In genomic region chr5:134536876-134537275, GRCh38 we compare ENCODE assay signal across 19 cellular contexts. TPM values are rescaled to one million over a fixed set of nuclear protein-coding genes. Genes with fewer than 3 reads are reported as not detected.
A peak's percentile ranks its signal among the peaks of the same experiment; 100 is the strongest.
DNase-seq lines count a peak whose midpoint lies in the region; ATAC-seq and TF ChIP-seq lines count a peak whose summit lies in the region.
"Had no signal": no experiment of that assay in that cellular context is flagged by ENCODE, and none has a peak within 500 bp of the region (broad histone marks: within the 10 kb centered on the region; RNA-seq: fewer than 3 reads in every experiment).

No MANE protein-coding gene starts in this region.

- no peak overlapping the region for H2AFZ ChIP-seq in H9 (ENCODE audit: low read length)
- H2AFZ ChIP-seq: hepatocyte had no signal

- no peak for ATAC-seq in CD4-positive, CD25-positive, alpha-beta regulatory T cell (ENCODE audit: low read depth in 2 of 2)
- peak; percentile 54 for ATAC-seq in activated CD8-positive, alpha-beta T cell treated with anti-CD3 and anti-CD28 coated beads, Interleukin-2, amount 10 ng/mL, durations not matched to agents 7 days and 5 days
- ATAC-seq in naive B cell (ENCODE audit: low read depth in 2 of 2), result no peak
- ATAC-seq in HG03159 (IDR thresholded peaks at IDR 0.05; ENCODE audit: unreplicated experiment), result no peak
- ATAC-seq: right lobe of liver had no signal

- no peaks in the 10 kb centered on the region for H3K27me3 ChIP-seq in CD4-positive, CD25-positive, alpha-beta regulatory T cell (ENCODE audit: control insufficient read depth, insufficient read depth, low read length)
- H3K27me3 ChIP-seq in H9 (ENCODE audit: insufficient read depth, low read length), result no peaks in the 10 kb centered on the region
- H3K27me3 ChIP-seq in spleen (replicated peaks in 1 of 7), result no peaks in the 10 kb centered on the region
- H3K27me3 ChIP-seq: BE2C, hepatocyte, MG63, right lobe of liver had no signal

- H4K20me1 ChIP-seq in H9 (ENCODE audit: control insufficient read depth, insufficient read depth, insufficient read length), result no peaks in the 10 kb centered on the region

- H3K23me2 ChIP-seq in H9 (ENCODE audit: insufficient read length, low read depth, low read length, poor library complexity, severe bottlenecking), result no peaks in the 10 kb centered on the region

- no peak overlapping the region for H2BK20ac ChIP-seq in H9 (ENCODE audit: low read depth, low read length, poor library complexity, severe bottlenecking)

- H3K79me1 ChIP-seq in H9 (ENCODE audit: insufficient read depth, low read depth, low read length, poor library complexity, severe bottlenecking), result no peaks in the 10 kb centered on the region

- H3K4me3 Mint-ChIP-seq in CD4-positive, CD25-positive, alpha-beta regulatory T cell, result peak overlapping the region in 1 of 4 donors; percentile 83
- H3K4me3 Mint-ChIP-seq in H9 (no peak overlapping the region), naive B cell (peak overlapping the region in 1 of 8 donors; percentile 47)
- H3K4me3 Mint-ChIP-seq in activated CD8-positive, alpha-beta T cell treated with anti-CD3 and anti-CD28 coated beads, Interleukin-2, amount 10 ng/mL, durations not matched to agents 7 days and 5 days, result peak overlapping the region; percentile 45
- H3K4me3 Mint-ChIP-seq: mesothelial cell of epicardium had no signal

- DNase-seq in CD4-positive, CD25-positive, alpha-beta regulatory T cell, result peak in 1 of 3 donors; percentile 27
- DNase-seq in H9 (no peak), naive B cell (no peak), spleen (no peak), Ammon's horn (ENCODE audit: low spot score) (no peak)
- DNase-seq in activated CD8-positive, alpha-beta T cell treated with anti-CD3 and anti-CD28 coated beads, Interleukin-2, amount 10 ng/mL, durations not matched to agents 7 days and 5 days, result peak; percentile 62
- DNase-seq: BE2C; caudate nucleus; effector CD8-positive, alpha-beta T cell; MG63; NCI-H1930; NCI-H524 treated with DMSO at 0.1 percent for 48 hours; nucleus accumbens; stimulated activated CD4-positive, alpha-beta T cell treated with anti-CD3 and anti-CD28 coated beads, Interleukin-2, amount 100 ng/mL, for 24 hours had no signal

- H3K18ac ChIP-seq in H9 (ENCODE audit: insufficient read length, low read depth, low read length), result no peak overlapping the region

- H3K4me2 ChIP-seq in H9 (ENCODE audit: insufficient read depth, insufficient read length, low read length), result no peak overlapping the region
- H3K4me2 ChIP-seq: hepatocyte had no signal

- no peak overlapping the region for H3K23ac ChIP-seq in H9 (ENCODE audit: insufficient read length, low read depth, low read length)

- no peaks in the 10 kb centered on the region for H3K9me3 Mint-ChIP-seq in CD4-positive, CD25-positive, alpha-beta regulatory T cell
- H3K9me3 Mint-ChIP-seq in H9, result no peaks in the 10 kb centered on the region
- no peaks in the 10 kb centered on the region for H3K9me3 Mint-ChIP-seq in activated CD8-positive, alpha-beta T cell treated with anti-CD3 and anti-CD28 coated beads, Interleukin-2, amount 10 ng/mL, durations not matched to agents 7 days and 5 days (ENCODE audit: insufficient read depth)
- H3K9me3 Mint-ChIP-seq in naive B cell, result no peaks in the 10 kb centered on the region
- H3K9me3 Mint-ChIP-seq: mesothelial cell of epicardium had no signal

- H2BK12ac ChIP-seq in H9 (ENCODE audit: insufficient read length, low read depth, low read length), result no peak overlapping the region

- H3K4ac ChIP-seq in H9 (ENCODE audit: low read depth, low read length), result no peak overlapping the region

- TF ChIP-seq CTCF in H9 (conservative IDR thresholded peaks at IDR 0.05) (no peak), spleen (IDR thresholded peaks at IDR 0.05 in 8 of 11, conservative IDR thresholded peaks at IDR 0.05 in 3 of 11) (no peak)

- intact Hi-C loops in spleen (cut with DNase I; ENCODE audit: low total_unique reads), result no loop called here

- no peak overlapping the region for H4K5ac ChIP-seq in H9 (ENCODE audit: insufficient read length, low read depth, low read length)

- TF ChIP-seq POLR2A in spleen (IDR thresholded peaks at IDR 0.05), result no peak

- H3K4me1 Mint-ChIP-seq in CD4-positive, CD25-positive, alpha-beta regulatory T cell, result peaks cover 16 to 85% (median 45%) of the 10 kb centered on the region in 4 donors
- H3K4me1 Mint-ChIP-seq in H9 (peaks cover 77 to 82% of the 10 kb centered on the region in 2 experiments), naive B cell (peaks cover 60 to 90% (median 86%) of the 10 kb centered on the region in 3 donors)
- peaks cover 45% of the 10 kb centered on the region for H3K4me1 Mint-ChIP-seq in activated CD8-positive, alpha-beta T cell treated with anti-CD3 and anti-CD28 coated beads, Interleukin-2, amount 10 ng/mL, durations not matched to agents 7 days and 5 days (ENCODE audit: low read depth)
- H3K4me1 Mint-ChIP-seq: mesothelial cell of epicardium had no signal

- H3K27me3 Mint-ChIP-seq in CD4-positive, CD25-positive, alpha-beta regulatory T cell, result no peaks in the 10 kb centered on the region
- H3K27me3 Mint-ChIP-seq in H9 (ENCODE audit: low read depth) (no peaks in the 10 kb centered on the region), naive B cell (no peaks in the 10 kb centered on the region)
- H3K27me3 Mint-ChIP-seq in activated CD8-positive, alpha-beta T cell treated with anti-CD3 and anti-CD28 coated beads, Interleukin-2, amount 10 ng/mL, durations not matched to agents 7 days and 5 days (ENCODE audit: low read depth), result no peaks in the 10 kb centered on the region

- no peak overlapping the region for H2BK5ac ChIP-seq in H9 (ENCODE audit: insufficient read length, low read length)

- H3K4me1 ChIP-seq in CD4-positive, CD25-positive, alpha-beta regulatory T cell (ENCODE audit: control insufficient read depth, insufficient read depth, low read length, poor library complexity, severe bottlenecking), result peaks cover 67% of the 10 kb centered on the region
- H3K4me1 ChIP-seq in H9 (ENCODE audit: insufficient read depth, low read length) (peaks cover 7% of the 10 kb centered on the region), spleen (peaks cover 41 to 95% (median 79%) of the 10 kb centered on the region in 6 donors)
- H3K4me1 ChIP-seq: BE2C had no signal

- H3K56ac ChIP-seq in H9 (ENCODE audit: insufficient read length, low read depth, low read length), result no peak overlapping the region

- no peak overlapping the region for H2AK5ac ChIP-seq in H9 (ENCODE audit: insufficient read length, low read length)

- H2BK15ac ChIP-seq in H9 (ENCODE audit: low read depth, low read length), result no peak overlapping the region

- peaks cover 38% of the 10 kb centered on the region for H3K36me3 Mint-ChIP-seq in CD4-positive, CD25-positive, alpha-beta regulatory T cell
- H3K36me3 Mint-ChIP-seq in H9 (ENCODE audit: insufficient read depth in 1 of 3, low read depth in 3 of 3) (peaks cover 16 to 55% (median 36%) of the 10 kb centered on the region in 3 experiments), naive B cell (peaks cover 9 to 10% of the 10 kb centered on the region in 2 donors)
- H3K36me3 Mint-ChIP-seq in activated CD8-positive, alpha-beta T cell treated with anti-CD3 and anti-CD28 coated beads, Interleukin-2, amount 10 ng/mL, durations not matched to agents 7 days and 5 days (ENCODE audit: low read depth), result peaks cover 39% of the 10 kb centered on the region

- no peak overlapping the region for H4K91ac ChIP-seq in H9 (ENCODE audit: insufficient read length, low read depth, low read length)

- H3K36me3 ChIP-seq in CD4-positive, CD25-positive, alpha-beta regulatory T cell (ENCODE audit: control insufficient read depth, insufficient read depth, low read length), result peaks cover 69% of the 10 kb centered on the region
- H3K36me3 ChIP-seq in spleen, result peaks cover 7 to 84% (median 49%) of the 10 kb centered on the region in 6 donors
- H3K36me3 ChIP-seq: BE2C had no signal

- no peak overlapping the region for H3K9ac ChIP-seq in H9 (ENCODE audit: extremely low read depth, insufficient read length, low read length)

- H4K8ac ChIP-seq in H9 (replicated peaks; ENCODE audit: insufficient read length, low read depth, low read length), result no peak overlapping the region

- no CpG with 5 or more reads among the region's 1 CpG for WGBS in H9 (ENCODE audit: extremely low coverage, insufficient read length, low lambda C conversion rate)
- WGBS in spleen, 5 donors, result 20 to 39% (median 23%) methylated on average over 1 of the region's 1 CpG

- CTCF ChIA-PET in activated CD8-positive, alpha-beta T cell treated with anti-CD3 and anti-CD28 coated beads, Interleukin-2, amount 10 ng/mL, durations not matched to agents 7 days and 5 days (lab: Charles Lee), result interaction anchor here (1.0 to 2.1 kb wide), 5 partner anchors 9 to 171 kb away, joined by 4 to 7 read pairs (median 5); partner anchors contain the start of gene CDKN2AIPNL

- H3K27ac ChIP-seq in CD4-positive, CD25-positive, alpha-beta regulatory T cell (ENCODE audit: insufficient read depth, low read length, poor library complexity, severe bottlenecking), result no peak overlapping the region
- no peak overlapping the region for H3K27ac ChIP-seq in H9 (ENCODE audit: insufficient read length, low read depth, low read length)
- H3K27ac ChIP-seq in spleen, result peak overlapping the region in 4 of 8 donors; percentile 1 to 68 (median 26)
- H3K27ac ChIP-seq: hepatocyte, right lobe of liver, SK-N-MC had no signal

- H3K9me3 ChIP-seq in CD4-positive, CD25-positive, alpha-beta regulatory T cell (ENCODE audit: control insufficient read depth in 2 of 2, low read length in 2 of 2), result no peaks in the 10 kb centered on the region
- no peaks in the 10 kb centered on the region for H3K9me3 ChIP-seq in H9 (ENCODE audit: control insufficient read depth, low read depth, low read length)
- no peaks in the 10 kb centered on the region for H3K9me3 ChIP-seq in spleen
- H3K9me3 ChIP-seq: BE2C, MG63, right lobe of liver had no signal

- peaks cover 25% of the 10 kb centered on the region; the same call in 1 of the 2 replicates for H3K79me2 ChIP-seq in H9 (ENCODE audit: insufficient read depth, low read length)

- H3T11ph ChIP-seq in H9 (ENCODE audit: low read length), result no peak overlapping the region

- peak overlapping the region; percentile 46 to 79 (median 63) for H3K27ac Mint-ChIP-seq in CD4-positive, CD25-positive, alpha-beta regulatory T cell
- H3K27ac Mint-ChIP-seq in H9, result peak overlapping the region in 2 of 3 experiments; percentile 50 to 68; a peak in 4 of 7 replicates
- peak overlapping the region; percentile 79 for H3K27ac Mint-ChIP-seq in activated CD8-positive, alpha-beta T cell treated with anti-CD3 and anti-CD28 coated beads, Interleukin-2, amount 10 ng/mL, durations not matched to agents 7 days and 5 days
- peak overlapping the region; percentile 15 to 89 (median 68) for H3K27ac Mint-ChIP-seq in naive B cell
- H3K27ac Mint-ChIP-seq: mesothelial cell of epicardium had no signal

- no peak overlapping the region for H3K14ac ChIP-seq in H9 (ENCODE audit: insufficient read depth, low read length)

- POLR2A ChIA-PET in activated CD8-positive, alpha-beta T cell treated with anti-CD3 and anti-CD28 coated beads, Interleukin-2, amount 10 ng/mL, durations not matched to agents 7 days and 5 days (lab: Charles Lee), result interaction anchor here (1.5 to 1.7 kb wide), 3 partner anchors 9 to 360 kb away, joined by 4 to 5 read pairs (median 4); partner anchors contain the start of genes JADE2 and SKP1

- no peak overlapping the region for H3K4me3 ChIP-seq in CD4-positive, CD25-positive, alpha-beta regulatory T cell (ENCODE audit: low read depth, low read length)
- no peak overlapping the region for H3K4me3 ChIP-seq in spleen
- H3K4me3 ChIP-seq: hepatocyte, MG63, right lobe of liver, SK-N-MC had no signal

- no peak overlapping the region for H2BK120ac ChIP-seq in H9 (ENCODE audit: low read depth, low read length, poor library complexity, severe bottlenecking)

RNA-seq across cellular contexts. Expression of gene JADE2, which starts 11.4 kb away (rescaled TPM):
- 162 TPM for total RNA-seq in CD4-positive, CD25-positive, alpha-beta regulatory T cell
- polyA plus RNA-seq in CD4-positive, CD25-positive, alpha-beta regulatory T cell, result 10 to 100 TPM; 19.2 to 31.7 (median 22.7) TPM
- 99.7 and 101 TPM in 2 replicates for total RNA-seq in H9 (2021)
- total RNA-seq in activated CD8-positive, alpha-beta T cell treated with anti-CD3 and anti-CD28 coated beads, Interleukin-2, amount 10 ng/mL, durations not matched to agents 7 days and 5 days, result 10 to 100 TPM; 79.9 to 86.0 TPM
- 10 to 100 TPM in 5 of 6 donors, 1 to 10 TPM in 1; 7.1 to 47.1 (median 27.1) TPM for polyA plus RNA-seq in naive B cell (ENCODE audit: low read depth in 6 of 6)
- 100 to 1,000 TPM in 3 of 7 donors, 10 to 100 TPM in 4; 85.9 to 131 (median 95.9) TPM for total RNA-seq in spleen
- polyA plus RNA-seq in spleen, result 10 to 100 TPM; 12.3 to 30.8 (median 14.8) TPM
